Comparison of ENCODE assay signal across 18 cellular contexts in the genomic region with DNA sequence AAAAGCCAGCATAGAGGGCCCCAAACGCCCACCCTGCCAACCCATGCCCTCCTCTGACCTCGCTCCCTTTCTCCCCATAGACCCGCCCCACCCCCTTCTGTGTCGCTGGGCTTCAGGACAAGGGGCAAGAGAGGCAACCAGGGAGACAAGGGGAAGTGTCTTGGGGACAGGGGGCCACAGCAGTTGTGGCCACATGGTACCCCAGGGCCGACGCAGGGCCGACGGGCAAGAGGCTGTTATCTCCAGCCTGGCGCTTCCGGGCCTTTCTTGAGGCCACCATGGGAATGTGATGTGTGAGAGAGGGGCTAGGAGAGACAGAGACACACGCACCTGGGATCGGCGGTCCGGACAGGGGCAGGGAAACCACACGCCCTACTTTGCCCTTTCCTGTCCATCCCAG.
"Had no signal": no experiment of that assay in that cellular context is flagged by ENCODE, and none has a peak within 500 bp of the region (broad histone marks: within the 10 kb centered on the region; RNA-seq: fewer than 3 reads in every experiment).

No MANE protein-coding gene starts in this region.

- H3K9me3 ChIP-seq: mucosa of descending colon, upper lobe of right lung had no signal

- H3K4me3 ChIP-seq: lung, mucosa of descending colon, upper lobe of right lung had no signal

- H3K27ac ChIP-seq: upper lobe of right lung had no signal

- H3K27me3 Mint-ChIP-seq: activated CD4-positive, alpha-beta T cell treated with anti-CD3 and anti-CD28 coated beads, Interleukin-2, amount 10 ng/mL, durations not matched to agents 7 days and 5 days; T-cell had no signal

- H3K27ac Mint-ChIP-seq: activated B cell treated with CpG ODN at 0.5 μM for 24 hours; activated CD4-positive, alpha-beta T cell treated with anti-CD3 and anti-CD28 coated beads, Interleukin-2, amount 10 ng/mL, durations not matched to agents 7 days and 5 days; activated naive CD8-positive, alpha-beta T cell treated with anti-CD3 and anti-CD28 coated beads, Interleukin-2, amount 50 U/mL, for 24 hours; dendritic cell treated with granulocyte-macrophage colony-stimulating factor and Interleukin-4, amounts not matched to agents 40 ng/mL and 50 ng/mL, for 4 days; effector memory CD8-positive, alpha-beta T cell had no signal

- H3K4me3 Mint-ChIP-seq: activated B cell treated with CpG ODN at 0.5 μM for 24 hours; activated CD4-positive, alpha-beta T cell treated with anti-CD3 and anti-CD28 coated beads, Interleukin-2, amount 10 ng/mL, durations not matched to agents 7 days and 5 days; activated naive CD8-positive, alpha-beta T cell treated with anti-CD3 and anti-CD28 coated beads, Interleukin-2, amount 50 U/mL, for 24 hours; dendritic cell treated with granulocyte-macrophage colony-stimulating factor and Interleukin-4, amounts not matched to agents 40 ng/mL and 50 ng/mL, for 4 days; effector memory CD8-positive, alpha-beta T cell; naive thymus-derived CD8-positive, alpha-beta T cell; T-cell had no signal

- H3K9me3 Mint-ChIP-seq: activated B cell treated with CpG ODN at 0.5 μM for 24 hours; activated CD4-positive, alpha-beta T cell treated with anti-CD3 and anti-CD28 coated beads, Interleukin-2, amount 10 ng/mL, durations not matched to agents 7 days and 5 days; activated naive CD8-positive, alpha-beta T cell treated with anti-CD3 and anti-CD28 coated beads, Interleukin-2, amount 50 U/mL, for 24 hours; dendritic cell treated with granulocyte-macrophage colony-stimulating factor and Interleukin-4, amounts not matched to agents 40 ng/mL and 50 ng/mL, for 4 days; effector memory CD8-positive, alpha-beta T cell; naive thymus-derived CD8-positive, alpha-beta T cell; T-cell had no signal

- ATAC-seq: activated naive CD8-positive, alpha-beta T cell treated with anti-CD3 and anti-CD28 coated beads, Interleukin-2, amount 50 U/mL, for 24 hours; effector memory CD8-positive, alpha-beta T cell; mucosa of descending colon; naive thymus-derived CD8-positive, alpha-beta T cell; T-cell; upper lobe of right lung had no signal

- DNase-seq: activated B cell treated with CpG ODN at 0.5 μM for 24 hours; activated CD4-positive, alpha-beta T cell treated with anti-CD3 and anti-CD28 coated beads, Interleukin-2, amount 10 ng/mL, durations not matched to agents 7 days and 5 days; activated CD8-positive, alpha-beta memory T cell treated with anti-CD3 and anti-CD28 coated beads for 24 hours; activated naive CD4-positive, alpha-beta T cell treated with Interleukin-2 at 50 U/mL for 16 hours; activated naive CD8-positive, alpha-beta T cell treated with anti-CD3 and anti-CD28 coated beads, Interleukin-2, amount 50 U/mL, for 24 hours; caudate nucleus; effector memory CD8-positive, alpha-beta T cell; erythroblast; hippocampal formation; kidney glomerular epithelial cell; naive thymus-derived CD8-positive, alpha-beta T cell; stimulated activated CD4-positive, alpha-beta T cell treated with anti-CD3 and anti-CD28 coated beads, Interleukin-12 subunit alpha, Interleukin-12 subunit beta, amount 100 ng/mL, for 4 hours; stimulated activated naive CD4-positive, alpha-beta T cell; T-cell; upper lobe of right lung had no signal
